ENCODE assay signal across 8 cellular contexts in genomic region chr10:97640868-97641811, GRCh38. TPM values are rescaled to one million over a fixed set of nuclear protein-coding genes. Genes with fewer than 3 reads are reported as not detected.
DNase-seq lines count a peak whose midpoint lies in the region; ATAC-seq and TF ChIP-seq lines count a peak whose summit lies in the region.

No MANE protein-coding gene starts in this region.

- H3K9me3 ChIP-seq in KOPT-K1 (ENCODE audit: insufficient read depth, low read length, poor library complexity, severe bottlenecking) (no peaks in the 10 kb centered on the region), aorta (ENCODE audit: control insufficient read depth, low read length) (no peaks in the 10 kb centered on the region)

- intact Hi-C loops in aorta (cut with DNase I), result no loop called here

- H3K27me3 ChIP-seq in aorta (ENCODE audit: control insufficient read depth in 1 of 2, insufficient read depth in 2 of 2, low read length in 1 of 2), result no peaks in the 10 kb centered on the region

- H3K27ac Mint-ChIP-seq in nephron progenitor cell, result peak overlapping the region; percentile 88

- H3K36me3 ChIP-seq in KOPT-K1 (ENCODE audit: insufficient read depth, low read length), result peaks cover 13% of the 10 kb centered on the region; the same call in 1 of the 2 replicates
- peaks cover 0 to 2% of the 10 kb centered on the region in 2 donors for H3K36me3 ChIP-seq in aorta (ENCODE audit: control insufficient read depth in 1 of 2, insufficient read depth in 2 of 2, low read length in 1 of 2)

- ATAC-seq in GM21619 (IDR thresholded peaks at IDR 0.05; ENCODE audit: unreplicated experiment) (peak; percentile 28), aorta (ENCODE audit: low FRiP score) (peak; percentile 69)

- DNase-seq in Daoy (ENCODE audit: low read depth), result peak; percentile 39
- peak; percentile 22 for DNase-seq in activated CD8-positive, alpha-beta memory T cell treated with anti-CD3 and anti-CD28 coated beads, Interleukin-2, amount 50 U/mL, for 4 hours
- DNase-seq in fibroblast of the conjunctiva (ENCODE audit: low read depth), result peak; percentile 24
- peak; percentile 60 for DNase-seq in nephron progenitor cell
- peak; percentile 71 to 75 for DNase-seq in aorta
- no peak for DNase-seq in cortex of kidney (lab: John Stamatoyannopoulos, UW)

- H3K27me3 Mint-ChIP-seq in nephron progenitor cell (ENCODE audit: low read depth, poor library complexity), result peaks cover 7% of the 10 kb centered on the region

- no peaks in the 10 kb centered on the region for H3K9me3 Mint-ChIP-seq in nephron progenitor cell

- H3K4me3 ChIP-seq in aorta (ENCODE audit: low read length in 2 of 2), result peak overlapping the region; percentile 60 to 87

- peak overlapping the region; percentile 54 for H3K27ac ChIP-seq in KOPT-K1 (ENCODE audit: low read depth, low read length, poor library complexity, severe bottlenecking)
- H3K27ac ChIP-seq in aorta (ENCODE audit: low read depth in 1 of 2, low read length in 2 of 2), result peak overlapping the region in 1 of 2 donors; percentile 37

- H3K36me3 Mint-ChIP-seq in nephron progenitor cell (ENCODE audit: low read depth), result peaks cover 25% of the 10 kb centered on the region

- H3K4me3 Mint-ChIP-seq in nephron progenitor cell, result peak overlapping the region; percentile 99

- H3K4me1 ChIP-seq in aorta (ENCODE audit: control insufficient read depth in 1 of 2, insufficient read depth in 2 of 2, low read length in 2 of 2), result no peaks in the 10 kb centered on the region

- 1% methylated on average over 45 to 67 of the region's 67 CpGs for WGBS in aorta, 2 donors

- peaks cover 28% of the 10 kb centered on the region for H3K4me1 Mint-ChIP-seq in nephron progenitor cell

- TF ChIP-seq CTCF in nephron progenitor cell (IDR thresholded peaks at IDR 0.05), result no peak

RNA-seq across cellular contexts. Expression of gene PI4K2A, which starts 0.7 kb away (rescaled TPM):
- 14.5 and 16.4 TPM in 2 replicates for total RNA-seq in Daoy (2014; rRNA removed; shearing (Covaris generic))
- total RNA-seq in aorta, result 10 to 100 TPM; 14.2 to 16.7 TPM
- 10 to 100 TPM in 1 of 2 donors, 1 to 10 TPM in 1; 6.5 to 10.0 TPM for polyA plus RNA-seq in aorta

RNA-seq across cellular contexts. Expression of gene MORN4, which starts 7.8 kb away (rescaled TPM):
- 1.6 and 3.4 TPM in 2 replicates for total RNA-seq in Daoy (2014; rRNA removed; shearing (Covaris generic))
- 1 to 10 TPM; 1.4 to 6.6 TPM for total RNA-seq in aorta
- 1 to 10 TPM; 4.5 to 8.8 TPM for polyA plus RNA-seq in aorta

RNA-seq across cellular contexts. Expression of gene AVPI1, which starts 45.9 kb away (rescaled TPM):
- 4.4 and 5.7 TPM in 2 replicates for total RNA-seq in Daoy (2014; rRNA removed; shearing (Covaris generic))
- 10 to 100 TPM; 17.1 to 18.3 TPM for total RNA-seq in aorta
- polyA plus RNA-seq in aorta, result 10 to 100 TPM; 12.4 to 15.1 TPM

RNA-seq across cellular contexts. Expression of gene C10orf62, which starts 51.6 kb away (rescaled TPM):
- not detected in 2 replicates for total RNA-seq in Daoy (2014; rRNA removed; shearing (Covaris generic))
- total RNA-seq in aorta, result under 1 TPM; 0.29 to 0.42 TPM
- polyA plus RNA-seq in aorta, result under 1 TPM in 1 of 2 donors, not detected in 1; 0.54 TPM

RNA-seq across cellular contexts. Expression of gene HOGA1, which starts 57.0 kb away (rescaled TPM):
- not detected in 2 replicates for total RNA-seq in Daoy (2014; rRNA removed; shearing (Covaris generic))
- total RNA-seq in aorta, result 1 to 10 TPM; 1.9 to 4.6 TPM
- polyA plus RNA-seq in aorta, result 1 to 10 TPM; 3.9 to 4.0 TPM
